In genomic region chr7:28280516-28280915, GRCh38 we compare ENCODE assay signal across 14 cellular contexts.
"Had no signal": no experiment of that assay in that cellular context is flagged by ENCODE, and none has a peak within 500 bp of the region (broad histone marks: within the 10 kb centered on the region; RNA-seq: fewer than 3 reads in every experiment).

No MANE protein-coding gene starts in this region.

- H3K4me1 ChIP-seq: tibial nerve, uterus had no signal

- ATAC-seq: activated CD4-positive, alpha-beta T cell treated with anti-CD3 and anti-CD28 coated beads for 36 hours; left ventricle myocardium superior; mucosa of descending colon; naive thymus-derived CD8-positive, alpha-beta T cell; stimulated activated naive CD8-positive, alpha-beta T cell treated with anti-CD3 and anti-CD28 coated beads, Interleukin-15, Interleukin-2, amounts not matched to agents 100 U/mL and 50 U/mL, for 24 hours had no signal

- H3K9me3 ChIP-seq: mucosa of descending colon, tibial nerve, uterus had no signal

- H3K36me3 ChIP-seq: tibial nerve, uterus had no signal

- H3K27me3 ChIP-seq: tibial nerve, uterus had no signal

- DNase-seq: activated CD4-positive, alpha-beta T cell treated with anti-CD3 and anti-CD28 coated beads for 36 hours; activated CD4-positive, alpha-beta T cell treated with anti-CD3 and anti-CD28 coated beads, Interleukin-2, amount 50 U/mL, for 48 hours; activated gamma-delta T cell; effector CD8-positive, alpha-beta T cell; left ventricle myocardium superior; mesenchymal stem cell; mucosa of descending colon; naive thymus-derived CD8-positive, alpha-beta T cell; stimulated activated CD4-positive, alpha-beta T cell treated with anti-CD3 and anti-CD28 coated beads, Interleukin-12 subunit alpha, Interleukin-12 subunit beta, amount 100 ng/mL, for 4 hours; stimulated activated CD4-positive, alpha-beta T cell treated with anti-CD3 and anti-CD28 coated beads, Interleukin-1b, Interleukin-23, amount 100 ng/mL, for 48 hours; stimulated activated naive CD8-positive, alpha-beta T cell treated with anti-CD3 and anti-CD28 coated beads, Interleukin-15, Interleukin-2, amounts not matched to agents 100 U/mL and 50 U/mL, for 24 hours; substantia nigra; uterus had no signal

- H3K4me3 ChIP-seq: mucosa of descending colon, tibial nerve, uterus had no signal

- H3K27ac ChIP-seq: tibial nerve, uterus had no signal
